8 cellular contexts compared by ENCODE assay signal in genomic region chr20:49812463-49813304, GRCh38. TPM values are rescaled to one million over a fixed set of nuclear protein-coding genes. Genes with fewer than 3 reads are reported as not detected.
A peak's percentile ranks its signal among the peaks of the same experiment; 100 is the strongest.
DNase-seq lines count a peak whose midpoint lies in the region; FAIRE-seq lines count a peak whose summit lies in the region.

A gene with protein sequence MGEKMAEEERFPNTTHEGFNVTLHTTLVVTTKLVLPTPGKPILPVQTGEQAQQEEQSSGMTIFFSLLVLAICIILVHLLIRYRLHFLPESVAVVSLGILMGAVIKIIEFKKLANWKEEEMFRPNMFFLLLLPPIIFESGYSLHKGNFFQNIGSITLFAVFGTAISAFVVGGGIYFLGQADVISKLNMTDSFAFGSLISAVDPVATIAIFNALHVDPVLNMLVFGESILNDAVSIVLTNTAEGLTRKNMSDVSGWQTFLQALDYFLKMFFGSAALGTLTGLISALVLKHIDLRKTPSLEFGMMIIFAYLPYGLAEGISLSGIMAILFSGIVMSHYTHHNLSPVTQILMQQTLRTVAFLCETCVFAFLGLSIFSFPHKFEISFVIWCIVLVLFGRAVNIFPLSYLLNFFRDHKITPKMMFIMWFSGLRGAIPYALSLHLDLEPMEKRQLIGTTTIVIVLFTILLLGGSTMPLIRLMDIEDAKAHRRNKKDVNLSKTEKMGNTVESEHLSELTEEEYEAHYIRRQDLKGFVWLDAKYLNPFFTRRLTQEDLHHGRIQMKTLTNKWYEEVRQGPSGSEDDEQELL (plus strand): TSS chr20:49812828. CDS start chr20:49812923, 95 bp downstream.

- H3K9ac ChIP-seq in neuronal stem cell (ENCODE audit: low read depth, low read length, poor library complexity) (peak within 1 kb of the TSS; percentile 68), subcutaneous abdominal adipose tissue (ENCODE audit: low read length in 5 of 5) (peak within 1 kb of the TSS; percentile 84 to 95 (median 94))

- no peaks in the 10 kb centered on the region for H3K79me1 ChIP-seq in neuronal stem cell (ENCODE audit: low read depth, low read length)

- peak within 1 kb of the TSS; percentile 7 for H2BK5ac ChIP-seq in neuronal stem cell (ENCODE audit: low read length)

- peak within 1 kb of the TSS; percentile 56 for H4K91ac ChIP-seq in neuronal stem cell (ENCODE audit: low read depth, low read length, poor library complexity)

- H3K4ac ChIP-seq in neuronal stem cell (ENCODE audit: low read length), result peak within 1 kb of the TSS; percentile 46

- peak within 1 kb of the TSS; percentile 76 for H2AK5ac ChIP-seq in neuronal stem cell (ENCODE audit: low read depth, low read length)

- H4K8ac ChIP-seq in neuronal stem cell (ENCODE audit: low read depth, low read length), result no peak within 1 kb of the TSS

- H2AFZ ChIP-seq in neuronal stem cell (ENCODE audit: low read length), result peak within 1 kb of the TSS; percentile 84

- no peak within 1 kb of the TSS for H2BK120ac ChIP-seq in neuronal stem cell (ENCODE audit: low read depth, low read length)

- DNase-seq in GDM1 (lab: John Stamatoyannopoulos, UW), result peak; percentile 85
- peak; percentile 80 to 91 for DNase-seq in HAP-1 (ENCODE audit: low spot score in 2 of 2)
- peak; percentile 97 for DNase-seq in MG63
- DNase-seq in SJCRH30, result peak; percentile 98
- DNase-seq in activated naive CD4-positive, alpha-beta T cell (lab: John Stamatoyannopoulos, UW), result peak; percentile 52 to 74 (median 71)
- peak; percentile 85 to 87 for DNase-seq in frontal cortex (ENCODE audit: low spot score in 2 of 2)
- peak; percentile 82 for DNase-seq in neuronal stem cell (ENCODE audit: low spot score)

- H3K18ac ChIP-seq in neuronal stem cell (ENCODE audit: low read length), result peak within 1 kb of the TSS; percentile 79

- H2BK12ac ChIP-seq in neuronal stem cell (ENCODE audit: low read length), result no peak within 1 kb of the TSS

- in situ Hi-C loops in HAP-1 (cut with MboI; ENCODE audit: low sequenced_read_pairs), result no loop called here

- no peaks in the 10 kb centered on the region for H3K27me3 ChIP-seq in HAP-1 (ENCODE audit: low read depth)
- no peaks in the 10 kb centered on the region for H3K27me3 ChIP-seq in MG63
- no peaks in the 10 kb centered on the region for H3K27me3 ChIP-seq in SJCRH30
- no peaks in the 10 kb centered on the region for H3K27me3 ChIP-seq in neuronal stem cell (ENCODE audit: control insufficient read depth in 3 of 3, insufficient read depth in 3 of 3, low read depth in 1 of 3, low read length in 3 of 3)
- H3K27me3 ChIP-seq in subcutaneous abdominal adipose tissue (ENCODE audit: control insufficient read depth in 5 of 5, insufficient read depth in 4 of 5, low read length in 5 of 5), result no peaks in the 10 kb centered on the region

- H3K4me2 ChIP-seq in neuronal stem cell (ENCODE audit: insufficient read depth, low read length, poor library complexity, severe bottlenecking), result peak within 1 kb of the TSS; percentile 71

- 0 out of 2 replicates have a peak, but pooled peaks cover 5% of the 10 kb centered on the region for H3K36me3 ChIP-seq in HAP-1 (replicated peaks)
- peaks cover 25% of the 10 kb centered on the region for H3K36me3 ChIP-seq in MG63
- no peaks in the 10 kb centered on the region; the same call in 1 of the 2 replicates for H3K36me3 ChIP-seq in SJCRH30
- peaks cover 0 to 30% of the 10 kb centered on the region in 2 donors for H3K36me3 ChIP-seq in neuronal stem cell (replicated peaks in 1 of 2; ENCODE audit: control insufficient read depth in 2 of 2, insufficient read depth in 2 of 2, low read length in 2 of 2)
- H3K36me3 ChIP-seq in subcutaneous abdominal adipose tissue (ENCODE audit: control insufficient read depth in 5 of 5, insufficient read depth in 5 of 5, low read length in 5 of 5), result peaks cover 2 to 14% (median 12%) of the 10 kb centered on the region in 5 donors

- peak within 1 kb of the TSS; percentile 35 for H2BK15ac ChIP-seq in neuronal stem cell (ENCODE audit: low read length)

- FAIRE-seq in frontal cortex (lab: Jason Lieb, UNC), result no peak

- no peak within 1 kb of the TSS for H3K14ac ChIP-seq in neuronal stem cell (ENCODE audit: low read length)

- H3K4me3 ChIP-seq in HAP-1 (peak within 1 kb of the TSS; percentile 57), MG63 (peak within 1 kb of the TSS; percentile 81), SJCRH30 (peak within 1 kb of the TSS; percentile 64), neuronal stem cell (ENCODE audit: low read length in 2 of 2) (peak within 1 kb of the TSS; percentile 82 to 86), subcutaneous abdominal adipose tissue (ENCODE audit: low read depth in 1 of 5, low read length in 5 of 5) (peak within 1 kb of the TSS; percentile 85 to 96 (median 87))

- H3K4me1 ChIP-seq in HAP-1 (peaks cover 18% of the 10 kb centered on the region), SJCRH30 (peaks cover 12% of the 10 kb centered on the region), neuronal stem cell (ENCODE audit: control insufficient read depth in 2 of 2, insufficient read depth in 1 of 2, low read depth in 1 of 2, low read length in 2 of 2) (peaks cover 6 to 10% of the 10 kb centered on the region in 2 donors), subcutaneous abdominal adipose tissue (ENCODE audit: control insufficient read depth in 5 of 5, insufficient read depth in 5 of 5, low read length in 5 of 5) (peaks cover 5 to 24% (median 22%) of the 10 kb centered on the region in 5 donors)

- WGBS in neuronal stem cell (ENCODE audit: extremely low coverage in 2 of 2, insufficient read length in 2 of 2, insufficient replicate concordance in 1 of 2), 2 donors, result no CpG with 5 or more reads among the region's 62 CpGs

- no peak within 1 kb of the TSS for H3K23ac ChIP-seq in neuronal stem cell (ENCODE audit: low read depth, low read length, poor library complexity)

- H3K9me3 ChIP-seq in HAP-1 (no peaks in the 10 kb centered on the region), MG63 (no peaks in the 10 kb centered on the region), SJCRH30 (replicated peaks) (no peaks in the 10 kb centered on the region), neuronal stem cell (replicated peaks in 1 of 2; ENCODE audit: control insufficient read depth in 2 of 2, insufficient read depth in 1 of 2, low read depth in 1 of 2, low read length in 2 of 2) (no peaks in the 10 kb centered on the region), subcutaneous abdominal adipose tissue (ENCODE audit: control insufficient read depth in 5 of 5, low read length in 5 of 5) (no peaks in the 10 kb centered on the region)

- H3K27ac ChIP-seq in SJCRH30 (peak within 1 kb of the TSS; percentile 63), neuronal stem cell (replicated peaks; ENCODE audit: low read length) (peak within 1 kb of the TSS; percentile 44), subcutaneous abdominal adipose tissue (ENCODE audit: low read depth, low read length) (peak within 1 kb of the TSS; percentile 95)

RNA-seq across cellular contexts. Expression of the gene that starts here (rescaled TPM):
- 1.2 and 3.2 TPM in 2 replicates for total RNA-seq in MG63 (2014; rRNA removed; shearing (Covaris generic); ENCODE audit: low replicate concordance)
- 7.4 and 10.2 TPM in 2 replicates for total RNA-seq in SJCRH30 (2014; rRNA removed; shearing (Covaris generic))
- 4.5 TPM for total RNA-seq in frontal cortex
- polyA plus RNA-seq in neuronal stem cell (2013, experiment 1 of 2), result 2.9 TPM
- 2.7 TPM for polyA plus RNA-seq in neuronal stem cell (2013, experiment 2 of 2)

Comparison
In these comparisons a context has a peak if more than half of its experiments do, and no peak if none do; other contexts are left out.
1. Peak in every context shown above with its lines: DNase-seq, H3K4me3 ChIP-seq and H3K27ac ChIP-seq.
2. H3K27ac ChIP-seq: peak in every context shown above with its lines; median percentile 95 in subcutaneous abdominal adipose tissue; 63 in SJCRH30; 44 in neuronal stem cell.